Comparison of ENCODE assay signal across 8 cellular contexts in genomic region chr7:107744345-107744750, GRCh38. TPM values are rescaled to one million over a fixed set of nuclear protein-coding genes. Genes with fewer than 3 reads are reported as not detected.
DNase-seq lines count a peak whose midpoint lies in the region; ATAC-seq, FAIRE-seq and TF ChIP-seq lines count a peak whose summit lies in the region.

No MANE protein-coding gene starts in this region.

- peaks cover 3% of the 10 kb centered on the region for H3K36me3 Mint-ChIP-seq in memory B cell

- no peaks in the 10 kb centered on the region for H3K9me3 Mint-ChIP-seq in memory B cell

- peaks cover 5% of the 10 kb centered on the region; the same call in 1 of the 2 replicates for H3K36me3 ChIP-seq in GM23248 (ENCODE audit: low read depth)
- peaks cover 2% of the 10 kb centered on the region for H3K36me3 ChIP-seq in bronchial epithelial cell (ENCODE audit: control insufficient read depth, insufficient read depth, low read length)
- no peaks in the 10 kb centered on the region for H3K36me3 ChIP-seq in uterus

- H3K27ac ChIP-seq in GM23248 (peak overlapping the region; percentile 93), uterus (peak overlapping the region; percentile 97)

- H4K20me1 ChIP-seq in GM23248 (ENCODE audit: insufficient read depth), result peaks cover 21% of the 10 kb centered on the region; the same call in 1 of the 2 replicates

- H3K9me2 ChIP-seq in GM23248 (ENCODE audit: insufficient read depth), result no peaks in the 10 kb centered on the region

- no peak for FAIRE-seq in bronchial epithelial cell (lab: Jason Lieb, UNC)

- peak overlapping the region; percentile 99 for H3K4me2 ChIP-seq in GM23248 (ENCODE audit: unreplicated experiment)

- 1 to 2% methylated on average over 18 to 22 of the region's 22 CpGs for WGBS in GM23248 (ENCODE audit: low coverage in 1 of 2, low lambda C conversion rate in 2 of 2, missing lambda C conversion rate in 2 of 2), 2 experiments

- H3K4me3 Mint-ChIP-seq in memory B cell, result peak overlapping the region; percentile 98

- peaks cover 37% of the 10 kb centered on the region for H3K4me1 ChIP-seq in GM23248 (ENCODE audit: insufficient read depth)
- H3K4me1 ChIP-seq in uterus, result peaks cover 0 to 9% of the 10 kb centered on the region in 2 donors

- intact Hi-C loops in uterus (cut with DNase I; ENCODE audit: low total_unique reads), result no loop called here

- in situ Hi-C loops in GM23248 (cut with MboI), result loop anchor here (25.0 kb wide), 2 partner anchors 282 to 393 kb away; partner anchors contain the start of genes GPR22 and LAMB4

- H3K4me3 ChIP-seq in GM23248 (peak overlapping the region; percentile 92), bronchial epithelial cell (ENCODE audit: low read depth, low read length) (peak overlapping the region; percentile 76), uterus (peak overlapping the region; percentile 84 to 97)

- peak overlapping the region; percentile 99 for H2AFZ ChIP-seq in GM23248

- TF ChIP-seq POLR2A in uterus (IDR thresholded peaks at IDR 0.05), result no peak

- DNase-seq in GM23248 (no peak), Kasumi-1 (lab: John Stamatoyannopoulos, UW) (peak; percentile 67 to 73), bronchial epithelial cell (ENCODE audit: low read depth) (no peak), memory B cell (ENCODE audit: low spot score in 2 of 2) (no peak), uterus (no peak), NK-92 (lab: John Stamatoyannopoulos, UW; ENCODE audit: unreplicated experiment) (no peak), cerebellar nuclear complex (lab: John Stamatoyannopoulos, UW) (no peak)

- no peaks in the 10 kb centered on the region for H3K27me3 ChIP-seq in GM23248 (replicated peaks; ENCODE audit: insufficient read depth)
- H3K27me3 ChIP-seq in bronchial epithelial cell (ENCODE audit: control insufficient read depth, insufficient read depth, low read length), result no peaks in the 10 kb centered on the region
- H3K27me3 ChIP-seq in uterus, result no peaks in the 10 kb centered on the region

- H3K27ac Mint-ChIP-seq in memory B cell, result peak overlapping the region; percentile 97

- ATAC-seq in GM18502 (IDR thresholded peaks at IDR 0.05; ENCODE audit: poor library complexity, unreplicated experiment) (peak; percentile 45), memory B cell (ENCODE audit: low read depth) (peak; percentile 43)

- peaks cover 54% of the 10 kb centered on the region for H3K79me2 ChIP-seq in GM23248 (ENCODE audit: insufficient read depth)

- peak overlapping the region; percentile 92 for H3K9ac ChIP-seq in GM23248

- H3F3A ChIP-seq in GM23248 (ENCODE audit: insufficient read depth), result peaks cover 15% of the 10 kb centered on the region

- no peak for TF ChIP-seq CTCF in bronchial epithelial cell (IDR thresholded peaks at IDR 0.05; ENCODE audit: insufficient read depth, low read length, severe bottlenecking)
- no peak for TF ChIP-seq CTCF in uterus (IDR thresholded peaks at IDR 0.05)

- H3K27me3 Mint-ChIP-seq in memory B cell, result no peaks in the 10 kb centered on the region

- peaks cover 20% of the 10 kb centered on the region for H3K4me1 Mint-ChIP-seq in memory B cell

- H3K9me3 ChIP-seq in GM23248 (ENCODE audit: low read depth) (no peaks in the 10 kb centered on the region), uterus (no peaks in the 10 kb centered on the region)

RNA-seq across cellular contexts. Expression of gene CBLL1, which starts 0.4 kb away (rescaled TPM):
- 11.9 and 47.2 TPM in 2 replicates for total RNA-seq in GM23248 (2014; rRNA removed; shearing (Covaris generic))
- 35.5 and 38.2 TPM in 2 replicates for polyA plus RNA-seq in GM23248 (2016; fragmentation: Nextera tagmentation; extraction: Ambion mirVana)
- total RNA-seq in bronchial epithelial cell, result 9.0 and 12.3 TPM in 2 replicates
- total RNA-seq in uterus, result 10 to 100 TPM; 22.3 to 54.1 (median 29.1) TPM

RNA-seq across cellular contexts. Expression of gene SLC26A3, which starts 58.7 kb away (rescaled TPM):
- not detected in 2 replicates for total RNA-seq in GM23248 (2014; rRNA removed; shearing (Covaris generic))
- not detected in 2 replicates for polyA plus RNA-seq in GM23248 (2016; fragmentation: Nextera tagmentation; extraction: Ambion mirVana)
- not detected in 2 replicates for total RNA-seq in bronchial epithelial cell
- total RNA-seq in uterus, result 1 to 10 TPM in 1 of 4 donors, under 1 TPM in 3; 0.29 to 1.0 (median 0.66) TPM

Comparison
In these comparisons a context has a peak if more than half of its experiments do, and no peak if none do; other contexts are left out.
1. DNase-seq: peak in Kasumi-1 (2 of 2); none in GM23248 (single experiment), bronchial epithelial cell (single experiment), memory B cell (0 of 2), uterus (0 of 2), NK-92 (single experiment) and cerebellar nuclear complex (0 of 2).
2. Peak in every context shown above with its lines, with median percentiles within 50 percentile points of each other: H3K4me3 ChIP-seq.